In genomic region chr9:111483419-111483861, GRCh38 we compare ENCODE assay signal across 8 cellular contexts. TPM values are rescaled to one million over a fixed set of nuclear protein-coding genes. Genes with fewer than 3 reads are reported as not detected.
DNase-seq lines count a peak whose midpoint lies in the region; ATAC-seq and TF ChIP-seq lines count a peak whose summit lies in the region.

No MANE protein-coding gene starts in this region.

- H3K4me1 Mint-ChIP-seq in effector memory CD8-positive, alpha-beta T cell (ENCODE audit: low read depth in 2 of 2): peaks cover 18 to 31% of the 10 kb centered on the region in 2 donors
- peaks cover 31 to 32% of the 10 kb centered on the region in 2 donors for H3K4me1 Mint-ChIP-seq in natural killer cell treated with Interleukin-12 subunit alpha and Interleukin-12 subunit beta and Interleukin-15 and Interleukin-18, amount 100 ng/mL, for 72 hours (ENCODE audit: low read depth in 2 of 2)

- peak overlapping the region in 1 of 2 donors; percentile 99 for H3K27ac ChIP-seq in testis

- no peaks in the 10 kb centered on the region for H3K9me3 Mint-ChIP-seq in effector memory CD8-positive, alpha-beta T cell
- H3K9me3 Mint-ChIP-seq in natural killer cell treated with Interleukin-12 subunit alpha and Interleukin-12 subunit beta and Interleukin-15 and Interleukin-18, amount 100 ng/mL, for 72 hours: no peaks in the 10 kb centered on the region

- 1% methylated on average over 16 of the region's 81 CpGs; no CpG with 5 or more reads in 1 of the 2 donors for WGBS in testis, 2 donors

- no peak for TF ChIP-seq CTCF in testis (IDR thresholded peaks at IDR 0.05)

- H3K4me1 ChIP-seq in testis: peaks cover 8% of the 10 kb centered on the region

- in situ Hi-C loops in G401 (cut with HindIII; ENCODE audit: low sequenced_read_pairs): no loop called here

- no peak overlapping the region for H3K27ac Mint-ChIP-seq in effector memory CD8-positive, alpha-beta T cell
- no peak overlapping the region for H3K27ac Mint-ChIP-seq in natural killer cell treated with Interleukin-12 subunit alpha and Interleukin-12 subunit beta and Interleukin-15 and Interleukin-18, amount 100 ng/mL, for 72 hours

- no peaks in the 10 kb centered on the region for H3K27me3 ChIP-seq in testis

- no peak for TF ChIP-seq POLR2A in testis (IDR thresholded peaks at IDR 0.05)

- DNase-seq in G401 (ENCODE audit: low spot score) (peak; percentile 29), testis (peak; percentile 51), SIG-M5 treated with dmso at 0.1 percent for 504 hours (lab: John Stamatoyannopoulos, UW; ENCODE audit: unreplicated experiment) (no peak)
- DNase-seq in activated CD4-positive, CD25-positive, alpha-beta regulatory T cell treated with anti-CD3 and anti-CD28 coated beads, Interleukin-2, amount 50 U/mL, for 16 hours (ENCODE audit: low read depth, low spot score): peak; percentile 27
- DNase-seq in effector memory CD8-positive, alpha-beta T cell: peak in 2 of 3 experiments; percentile 24 to 51
- DNase-seq in natural killer cell treated with Interleukin-12 subunit alpha and Interleukin-12 subunit beta and Interleukin-15 and Interleukin-18, amount 100 ng/mL, for 72 hours (ENCODE audit: low spot score): peak; percentile 65

- ATAC-seq in GM19468 (IDR thresholded peaks at IDR 0.05; ENCODE audit: extremely low read depth, unreplicated experiment) (peak; percentile 17), HG03571 (IDR thresholded peaks at IDR 0.05; ENCODE audit: unreplicated experiment) (peak; percentile 35)
- ATAC-seq in effector memory CD8-positive, alpha-beta T cell (replicated peaks): peak; percentile 46
- peak; percentile 63 to 68 for ATAC-seq in natural killer cell treated with Interleukin-12 subunit alpha and Interleukin-12 subunit beta and Interleukin-15 and Interleukin-18, amount 100 ng/mL, for 72 hours

- H3K36me3 Mint-ChIP-seq in effector memory CD8-positive, alpha-beta T cell (ENCODE audit: insufficient read depth): peaks cover 14% of the 10 kb centered on the region
- no peaks in the 10 kb centered on the region for H3K36me3 Mint-ChIP-seq in natural killer cell treated with Interleukin-12 subunit alpha and Interleukin-12 subunit beta and Interleukin-15 and Interleukin-18, amount 100 ng/mL, for 72 hours

- no peaks in the 10 kb centered on the region for H3K36me3 ChIP-seq in testis (ENCODE audit: low read depth, missing control alignments)

- H3K4me3 ChIP-seq in testis: peak overlapping the region; percentile 95

- H3K9me3 ChIP-seq in testis: no peaks in the 10 kb centered on the region

- peaks cover 0 to 5% of the 10 kb centered on the region in 2 donors for H3K27me3 Mint-ChIP-seq in effector memory CD8-positive, alpha-beta T cell
- peaks cover 3 to 8% of the 10 kb centered on the region in 2 donors for H3K27me3 Mint-ChIP-seq in natural killer cell treated with Interleukin-12 subunit alpha and Interleukin-12 subunit beta and Interleukin-15 and Interleukin-18, amount 100 ng/mL, for 72 hours

- intact Hi-C loops in testis (cut with DNase I; ENCODE audit: low total_unique reads): no loop called here

- H3K4me3 Mint-ChIP-seq in effector memory CD8-positive, alpha-beta T cell: peak overlapping the region in 1 of 2 donors; percentile 84
- H3K4me3 Mint-ChIP-seq in natural killer cell treated with Interleukin-12 subunit alpha and Interleukin-12 subunit beta and Interleukin-15 and Interleukin-18, amount 100 ng/mL, for 72 hours: no peak overlapping the region

RNA-seq across cellular contexts. Expression of gene ECPAS, which starts 0.7 kb away (rescaled TPM):
- total RNA-seq in G401 (2014; rRNA removed; shearing (Covaris generic)): 52.1 and 55.9 TPM in 2 replicates
- total RNA-seq in natural killer cell treated with Interleukin-12 subunit alpha and Interleukin-12 subunit beta and Interleukin-15 and Interleukin-18, amount 100 ng/mL, for 72 hours: 100 to 1,000 TPM in 1 of 2 donors, 10 to 100 TPM in 1; 97.6 to 114 TPM
- total RNA-seq in testis: 100 to 1,000 TPM in 1 of 2 donors, 10 to 100 TPM in 1; 90.0 to 122 TPM
- polyA plus RNA-seq in testis (ENCODE audit: insufficient read depth, low read depth, low replicate concordance): 74.1 TPM

RNA-seq across cellular contexts. Expression of gene ZNF483, which starts 41.5 kb away (rescaled TPM):
- total RNA-seq in G401 (2014; rRNA removed; shearing (Covaris generic)): 6.5 and 7.5 TPM in 2 replicates
- total RNA-seq in natural killer cell treated with Interleukin-12 subunit alpha and Interleukin-12 subunit beta and Interleukin-15 and Interleukin-18, amount 100 ng/mL, for 72 hours: 1 to 10 TPM; 2.8 to 4.3 TPM
- total RNA-seq in testis: 10 to 100 TPM; 25.1 to 28.6 TPM
- 10.5 TPM for polyA plus RNA-seq in testis (ENCODE audit: insufficient read depth, low read depth, low replicate concordance)
